ENCODE assay signal across 27 cellular contexts in the genomic region with DNA sequence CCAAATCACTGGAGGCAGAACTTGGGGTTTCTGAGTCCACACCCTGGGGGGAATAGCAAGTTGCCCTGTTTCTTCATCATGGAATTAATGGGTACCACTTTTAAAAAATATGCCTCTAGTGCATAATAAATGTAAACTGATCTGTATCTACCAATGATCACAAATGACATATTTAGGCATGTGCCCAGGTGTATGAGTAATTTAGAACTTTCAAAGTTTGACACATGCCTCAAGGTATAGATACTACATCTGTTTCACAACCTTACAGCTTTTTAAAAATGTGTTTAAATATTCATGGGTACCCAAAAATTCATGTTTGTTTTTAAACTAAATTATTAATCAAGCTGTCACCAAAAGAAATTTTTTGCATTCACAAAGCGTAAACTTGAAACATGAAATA.
"Had no signal": no experiment of that assay in that cellular context is flagged by ENCODE, and none has a peak within 500 bp of the region (broad histone marks: within the 10 kb centered on the region; RNA-seq: fewer than 3 reads in every experiment).

No MANE protein-coding gene starts in this region.

- H3K27ac ChIP-seq: esophagus muscularis mucosa, gastroesophageal sphincter, parathyroid adenoma, tibial artery had no signal

- H3K4me3 ChIP-seq: esophagus muscularis mucosa, gastroesophageal sphincter, mucosa of descending colon, tibial artery had no signal

- H2AFZ ChIP-seq: parathyroid adenoma had no signal

- DNase-seq: activated B cell treated with CpG ODN at 0.5 μM for 24 hours; activated CD4-positive, alpha-beta T cell treated with anti-CD3 and anti-CD28 coated beads for 36 hours; activated CD4-positive, alpha-beta T cell treated with anti-CD3 and anti-CD28 coated beads, Interleukin-2, amount 50 U/mL, for 4 hours; activated CD8-positive, alpha-beta memory T cell treated with anti-CD3 and anti-CD28 coated beads for 24 hours; activated CD8-positive, alpha-beta memory T cell treated with anti-CD3 and anti-CD28 coated beads, Interleukin-2, amount 50 U/mL, for 4 hours; activated effector memory CD4-positive, alpha-beta T cell treated with anti-CD3 and anti-CD28 coated beads, Interleukin-2, amount 50 U/mL, for 16 hours; activated naive CD4-positive, alpha-beta T cell treated with anti-CD3 and anti-CD28 coated beads, Interleukin-2, amount 10 ng/mL, durations not matched to agents 7 days and 5 days; activated T-cell treated with anti-CD3 and anti-CD28 coated beads, Interleukin-2, amount 50 U/mL, for 4 hours; amygdala; caudate nucleus; dermis blood vessel endothelial cell; effector CD8-positive, alpha-beta T cell; head of caudate nucleus; hypothalamus; left cardiac atrium; mesendoderm; mucosa of descending colon; nephron progenitor cell; right cardiac atrium; stimulated activated CD4-positive, alpha-beta T cell treated with anti-CD3 and anti-CD28 coated beads, Interleukin-12 subunit alpha, Interleukin-12 subunit beta, amount 100 ng/mL, for 4 hours; stimulated activated CD4-positive, alpha-beta T cell treated with anti-CD3 and anti-CD28 coated beads, Interleukin-4, amount 100 ng/mL, for 4 hours; stimulated activated naive CD8-positive, alpha-beta T cell treated with anti-CD3 and anti-CD28 coated beads, Interleukin-15, Interleukin-2, amounts not matched to agents 100 U/mL and 50 U/mL, for 24 hours; T1000; tibial artery had no signal

- H3K27me3 ChIP-seq: esophagus muscularis mucosa, gastroesophageal sphincter, tibial artery had no signal

- H3K9me3 ChIP-seq: esophagus muscularis mucosa, gastroesophageal sphincter, mucosa of descending colon, tibial artery had no signal

- ATAC-seq: activated CD4-positive, alpha-beta T cell treated with anti-CD3 and anti-CD28 coated beads for 36 hours; activated T-cell treated with anti-CD3 and anti-CD28 coated beads, Interleukin-2, amount 50 U/mL, for 4 hours; gastroesophageal sphincter; left cardiac atrium; mucosa of descending colon; right cardiac atrium; stimulated activated naive CD8-positive, alpha-beta T cell treated with anti-CD3 and anti-CD28 coated beads, Interleukin-15, Interleukin-2, amounts not matched to agents 100 U/mL and 50 U/mL, for 24 hours had no signal

- H3K9ac ChIP-seq: parathyroid adenoma had no signal

- H3K4me1 ChIP-seq: esophagus muscularis mucosa, gastroesophageal sphincter, tibial artery had no signal
